ENCODE assay signal across 8 cellular contexts in the genomic region with DNA sequence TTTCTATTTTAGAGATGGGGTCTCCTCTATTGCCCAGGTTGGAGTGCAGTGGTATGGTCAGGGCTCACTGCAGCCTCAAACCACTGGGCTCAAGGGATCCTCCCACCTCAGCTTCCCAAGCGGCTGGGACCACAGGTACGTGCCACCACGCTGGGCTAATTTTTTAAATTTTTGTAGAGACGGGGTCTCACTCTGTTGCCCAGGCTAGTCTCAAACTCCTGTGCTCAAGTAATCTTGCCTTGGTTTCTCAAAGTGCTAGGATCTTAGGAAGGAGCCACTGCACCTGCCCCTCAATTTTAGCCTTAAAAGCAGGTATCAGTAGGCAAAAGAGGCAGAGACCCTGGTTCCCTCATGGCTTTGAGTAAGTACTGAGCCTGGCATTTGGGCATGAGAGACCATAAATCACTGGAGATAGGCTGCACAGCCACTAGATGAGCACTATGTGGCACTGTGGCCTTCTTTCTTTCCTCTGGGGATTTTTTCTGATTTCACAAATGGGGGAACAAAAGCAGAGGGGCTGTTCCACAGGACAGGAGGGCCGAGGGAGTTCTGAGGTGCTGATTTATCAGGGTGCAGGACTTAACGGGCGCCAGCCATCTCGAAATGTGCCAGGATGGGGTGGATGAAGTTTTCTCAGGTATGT.
DNase-seq lines count a peak whose midpoint lies in the region; ATAC-seq, FAIRE-seq and TF ChIP-seq lines count a peak whose summit lies in the region.

No MANE protein-coding gene starts in this region.

- H3K9ac ChIP-seq in HCT116 (ENCODE audit: low read length) (no peak overlapping the region), OCI-LY3 (ENCODE audit: low read length) (no peak overlapping the region), HepG2 (ENCODE audit: insufficient read depth, low read depth, low read length) (no peak overlapping the region)

- TF ChIP-seq RAD21 in HCT116 (IDR thresholded peaks at IDR 0.05; ENCODE audit: low read depth) (peak; percentile 68), HepG2 (CRISPR knock-in tag; IDR thresholded peaks at IDR 0.05) (peak; percentile 49)

- H3K79me2 ChIP-seq in HCT116 (ENCODE audit: insufficient read depth, low read length) (no peaks in the 10 kb centered on the region), OCI-LY3 (ENCODE audit: low read length) (no peaks in the 10 kb centered on the region), HepG2 (ENCODE audit: insufficient read depth, low read length) (no peaks in the 10 kb centered on the region)

- H3K4me1 ChIP-seq in HCT116 (ENCODE audit: control insufficient read depth in 1 of 2, insufficient read depth in 2 of 2, low read length in 2 of 2) (no peaks in the 10 kb centered on the region), OCI-LY3 (ENCODE audit: low read length) (no peaks in the 10 kb centered on the region; the same call in 1 of the 2 replicates), HepG2 (ENCODE audit: insufficient read depth, low read length) (no peaks in the 10 kb centered on the region)

- H3K27me3 ChIP-seq in HCT116 (ENCODE audit: insufficient read depth, low read length) (no peaks in the 10 kb centered on the region), OCI-LY3 (ENCODE audit: low read depth, low read length) (peaks cover 6% of the 10 kb centered on the region; the same call in 1 of the 2 replicates), HepG2 (ENCODE audit: control insufficient read depth in 1 of 2, insufficient read depth in 2 of 2, low read length in 2 of 2) (peaks cover 5 to 37% of the 10 kb centered on the region in 2 experiments; a peak in 4 of 5 replicates)

- 10% methylated on average over 8 of the region's 8 CpGs for WGBS in HepG2 (ENCODE audit: low lambda C conversion rate)

- POLR2A ChIA-PET in HCT116 (lab: Charles Lee) (no interaction called here), HepG2 (lab: Yijun Ruan, JAX) (no interaction called here)

- H3K27ac ChIP-seq in HCT116 (ENCODE audit: low read depth, low read length) (no peak overlapping the region), OCI-LY3 (ENCODE audit: low read length) (no peak overlapping the region), HepG2 (ENCODE audit: extremely low read length, insufficient read depth, low read length) (no peak overlapping the region)

- FAIRE-seq in HepG2 (lab: Jason Lieb, UNC): peak; percentile 57

- intact Hi-C loops in HCT116 (cut with micrococcal nuclease): loop anchor here (1.0 kb wide), 1 partner anchor 84 kb away; no protein-coding TSS in a partner anchor
- intact Hi-C loops in HepG2 (cut with micrococcal nuclease; ENCODE audit: unreplicated experiment): loop anchor here (1.0 kb wide), 1 partner anchor 84 kb away; no protein-coding TSS in a partner anchor

- CTCF ChIA-PET in HCT116 (lab: Charles Lee) (no interaction called here), HepG2 (lab: Yijun Ruan, JAX; ENCODE audit: low intra/inter-chr PET ratio, low total read pairs) (interaction anchor here (2.8 kb wide), 1 partner anchor 84 kb away, joined by 24 read pairs; no protein-coding TSS in a partner anchor)

- TF ChIP-seq POLR2A in HCT116 (IDR thresholded peaks at IDR 0.05; ENCODE audit: borderline replicate concordance, extremely low read depth, insufficient read depth, insufficient read length) (no peak), HepG2 (IDR thresholded peaks at IDR 0.05; ENCODE audit: insufficient read depth in 1 of 2, low read depth in 2 of 2, low read length in 2 of 2) (no peak)

- H3K4me2 ChIP-seq in HCT116 (ENCODE audit: low read length): no peak overlapping the region
- H3K4me2 ChIP-seq in OCI-LY3 (ENCODE audit: low read length): peak overlapping the region; percentile 19; the same call in 1 of the 2 replicates
- no peak overlapping the region for H3K4me2 ChIP-seq in HepG2 (ENCODE audit: low read depth, low read length)

- H3K36me3 ChIP-seq in HCT116 (ENCODE audit: control insufficient read depth in 1 of 2, insufficient read depth in 2 of 2, low read length in 2 of 2) (no peaks in the 10 kb centered on the region), OCI-LY3 (replicated peaks; ENCODE audit: low read depth, low read length) (no peaks in the 10 kb centered on the region), HepG2 (replicated peaks in 1 of 2; ENCODE audit: control insufficient read depth in 1 of 2, insufficient read depth in 2 of 2, low read length in 2 of 2) (no peaks in the 10 kb centered on the region)

- RAD21 ChIA-PET in HCT116 (lab: Charles Lee; ENCODE audit: low non-redundant PET in 1 of 2, low total read pairs in 2 of 2, uncharacterized antibody in 2 of 2, unreplicated experiment in 2 of 2): no interaction called here

- BruUV-seq in HCT116 (replicated peaks; lab: Mats Ljungman, UMichigan) (no TSS peak), HepG2 (replicated peaks; lab: Mats Ljungman, UMichigan) (no TSS peak)

- H2AFZ ChIP-seq in HCT116 (ENCODE audit: low read depth, low read length, poor library complexity, severe bottlenecking): no peak overlapping the region
- no peak overlapping the region for H2AFZ ChIP-seq in OCI-LY3 (ENCODE audit: low read depth, low read length)
- no peak overlapping the region for H2AFZ ChIP-seq in HepG2 (ENCODE audit: low read length)

- in situ Hi-C loops in HepG2 (cut with HindIII; ENCODE audit: extremely low pct_ligation_motif_present, low pct_unique_long_range_greater_than_20kb): no loop called here

- H3K9me3 ChIP-seq in HCT116 (ENCODE audit: control insufficient read depth in 1 of 2, insufficient read depth in 1 of 2, low read depth in 1 of 2, low read length in 2 of 2): no peaks in the 10 kb centered on the region
- H3K9me3 ChIP-seq in OCI-LY3 (ENCODE audit: insufficient read depth, low read length): no peaks in the 10 kb centered on the region
- H3K9me3 ChIP-seq in HepG2 (ENCODE audit: low read length): no peaks in the 10 kb centered on the region

- H4K20me1 ChIP-seq in HCT116 (ENCODE audit: insufficient read depth) (no peaks in the 10 kb centered on the region), OCI-LY3 (ENCODE audit: insufficient read depth, low read length) (no peaks in the 10 kb centered on the region), HepG2 (ENCODE audit: insufficient read depth, low read length) (no peaks in the 10 kb centered on the region)

- peak; percentile 55 to 71 (median 69); a peak in 5 of 6 replicates for TF ChIP-seq CTCF in HCT116 (IDR thresholded peaks at IDR 0.05 in 2 of 3, conservative IDR thresholded peaks at IDR 0.05 in 1 of 3; ENCODE audit: borderline replicate concordance in 1 of 3, insufficient read depth in 1 of 3, low read depth in 2 of 3, low read length in 2 of 3)
- TF ChIP-seq CTCF in OCI-LY3 (IDR thresholded peaks at IDR 0.05; ENCODE audit: low read depth, low read length): peak; percentile 79
- TF ChIP-seq CTCF in HepG2 (CRISPR knock-in tag; IDR thresholded peaks at IDR 0.05): peak; percentile 77

- TF ChIP-seq EP300 in HepG2 (IDR thresholded peaks at IDR 0.05; ENCODE audit: low read depth in 2 of 2, low read length in 2 of 2) (no peak), HepG2 (CRISPR knock-in tag; IDR thresholded peaks at IDR 0.05; ENCODE audit: borderline replicate concordance) (no peak)

- DNase-seq in DMS79 (lab: John Stamatoyannopoulos, UW): peak; percentile 16
- DNase-seq in HCT116 (ENCODE audit: low read depth, low spot score): no peak
- DNase-seq in cerebellar cortex (ENCODE audit: low spot score): peak; percentile 59
- peak; percentile 46 for DNase-seq in HepG2 (ENCODE audit: low spot score)
- DNase-seq in activated CD8-positive, alpha-beta memory T cell treated with anti-CD3 and anti-CD28 coated beads, Interleukin-2, amount 50 U/mL, for 4 hours: no peak
- no peak for DNase-seq in activated effector memory CD4-positive, alpha-beta T cell treated with Interleukin-2 at 50 U/mL for 16 hours

- ATAC-seq in HCT116 (peak; percentile 90), HepG2 (peak; percentile 86), GM18511 (IDR thresholded peaks at IDR 0.05; ENCODE audit: unreplicated experiment) (no peak)

- no peak overlapping the region for H3K4me3 ChIP-seq in HCT116 (replicated peaks in 1 of 2; ENCODE audit: low read depth in 1 of 2, low read length in 2 of 2)
- no peak overlapping the region for H3K4me3 ChIP-seq in OCI-LY3 (ENCODE audit: low read length)
- no peak overlapping the region for H3K4me3 ChIP-seq in HepG2 (replicated peaks in 1 of 3; ENCODE audit: insufficient read depth in 1 of 3, low read depth in 2 of 3, low read length in 3 of 3)

- no peaks in the 10 kb centered on the region for H3K9me2 ChIP-seq in HCT116 (ENCODE audit: insufficient read depth)

TF ChIP-seq in HepG2, 621 proteins besides CTCF, POLR2A, EP300 and RAD21 (continues in another document):
- TF ChIP-seq, protein P1, sequence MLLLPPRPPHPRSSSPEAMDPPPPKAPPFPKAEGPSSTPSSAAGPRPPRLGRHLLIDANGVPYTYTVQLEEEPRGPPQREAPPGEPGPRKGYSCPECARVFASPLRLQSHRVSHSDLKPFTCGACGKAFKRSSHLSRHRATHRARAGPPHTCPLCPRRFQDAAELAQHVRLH (CRISPR knock-in tag; IDR thresholded peaks at IDR 0.05; ENCODE audit: borderline replicate concordance, low read depth): no peak
- TF ChIP-seq HOXA9 (CRISPR knock-in tag; IDR thresholded peaks at IDR 0.05; ENCODE audit: borderline replicate concordance) (peak; percentile 85; the same call in 1 of the 2 replicates), ZNF34 (CRISPR knock-in tag; IDR thresholded peaks at IDR 0.05; ENCODE audit: borderline replicate concordance) (no peak), ZNF788 (CRISPR knock-in tag; IDR thresholded peaks at IDR 0.05; ENCODE audit: borderline replicate concordance) (no peak), SMC3 (IDR thresholded peaks at IDR 0.05; ENCODE audit: low read length) (peak; percentile 75), SMARCE1 (IDR thresholded peaks at IDR 0.05; ENCODE audit: borderline replicate concordance) (no peak), ZSCAN25 (CRISPR knock-in tag; IDR thresholded peaks at IDR 0.05) (no peak), STAG1 (CRISPR knock-in tag; IDR thresholded peaks at IDR 0.05) (peak; percentile 74), ZFYVE20 (CRISPR knock-in tag; IDR thresholded peaks at IDR 0.05; ENCODE audit: borderline replicate concordance, low read depth) (no peak), ZNF530 (CRISPR knock-in tag; IDR thresholded peaks at IDR 0.05; ENCODE audit: low read depth) (no peak)
- TF ChIP-seq, protein P2, sequence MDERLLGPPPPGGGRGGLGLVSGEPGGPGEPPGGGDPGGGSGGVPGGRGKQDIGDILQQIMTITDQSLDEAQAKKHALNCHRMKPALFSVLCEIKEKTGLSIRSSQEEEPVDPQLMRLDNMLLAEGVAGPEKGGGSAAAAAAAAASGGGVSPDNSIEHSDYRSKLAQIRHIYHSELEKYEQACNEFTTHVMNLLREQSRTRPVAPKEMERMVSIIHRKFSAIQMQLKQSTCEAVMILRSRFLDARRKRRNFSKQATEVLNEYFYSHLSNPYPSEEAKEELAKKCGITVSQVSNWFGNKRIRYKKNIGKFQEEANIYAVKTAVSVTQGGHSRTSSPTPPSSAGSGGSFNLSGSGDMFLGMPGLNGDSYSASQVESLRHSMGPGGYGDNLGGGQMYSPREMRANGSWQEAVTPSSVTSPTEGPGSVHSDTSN (CRISPR knock-in tag; IDR thresholded peaks at IDR 0.05): no peak
- TF ChIP-seq, protein P3, sequence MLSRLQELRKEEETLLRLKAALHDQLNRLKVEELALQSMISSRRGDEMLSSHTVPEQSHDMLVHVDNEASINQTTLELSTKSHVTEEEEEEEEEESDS (CRISPR knock-in tag; IDR thresholded peaks at IDR 0.05; ENCODE audit: borderline replicate concordance): no peak

Comparison
In these comparisons a context has a peak if more than half of its experiments do, and no peak if none do; other contexts are left out.
1. DNase-seq: peak in DMS79 (single experiment), cerebellar cortex (single experiment) and HepG2 (single experiment); none in HCT116 (single experiment), activated CD8-positive, alpha-beta memory T cell treated with anti-CD3 and anti-CD28 coated beads, Interleukin-2, amount 50 U/mL, for 4 hours (single experiment) and activated effector memory CD4-positive, alpha-beta T cell treated with Interleukin-2 at 50 U/mL for 16 hours (single experiment).
2. Peak in every context shown above with its lines, with median percentiles within 50 percentile points of each other: CTCF ChIP-seq.